ENCODE assay signal across 34 cellular contexts in genomic region chr7:72019436-72019835, GRCh38.
"Had no signal": no experiment of that assay in that cellular context is flagged by ENCODE, and none has a peak within 500 bp of the region (broad histone marks: within the 10 kb centered on the region; RNA-seq: fewer than 3 reads in every experiment).

No MANE protein-coding gene starts in this region.

- H3K27ac ChIP-seq: KMS-11 had no signal

- H3K9me3 ChIP-seq: MG63 had no signal

- H3K4me2 ChIP-seq: KMS-11 had no signal

- DNase-seq: Kasumi-1, KBM-7, KG1, MG63, MM.1S, MV-4-11, NCI-H1048, NCI-H1092, NCI-H1092 treated with DMSO at 0.1 percent for 48 hours, NCI-H1105, NCI-H1105 treated with DMSO at 0.1 percent for 48 hours, NCI-H1417, NCI-H1417 treated with DMSO at 0.1 percent for 48 hours, NCI-H1436, NCI-H1436 treated with DMSO at 0.1 percent for 48 hours, NCI-H146, NCI-H1694, NCI-H1694 treated with DMSO at 0.1 percent for 48 hours, NCI-H187, NCI-H187 treated with DMSO at 0.1 percent for 48 hours, NCI-H1930, NCI-H2029, NCI-H2029 treated with DMSO at 0.1 percent for 48 hours, NCI-H2081, NCI-H2081 treated with DMSO at 0.1 percent for 48 hours, NCI-H2107, NCI-H2171, NCI-H2171 treated with DMSO at 0.1 percent for 48 hours, NCI-H2227 treated with DMSO at 0.1 percent for 48 hours, NCI-H226, NCI-H345, NCI-H446, NCI-H446 treated with DMSO at 0.1 percent for 48 hours had no signal

- H3K4me3 ChIP-seq: MG63 had no signal

- H3K27me3 ChIP-seq: MG63 had no signal

- H3K9ac ChIP-seq: KMS-11 had no signal

- H3K36me3 ChIP-seq: MG63 had no signal
